29 cellular contexts compared by ENCODE assay signal in genomic region chr1:4699724-4700301, GRCh38. TPM values are rescaled to one million over a fixed set of nuclear protein-coding genes. Genes with fewer than 3 reads are reported as not detected.
A peak's percentile ranks its signal among the peaks of the same experiment; 100 is the strongest.
DNase-seq lines count a peak whose midpoint lies in the region; ATAC-seq, FAIRE-seq and TF ChIP-seq lines count a peak whose summit lies in the region.
"Had no signal": no experiment of that assay in that cellular context is flagged by ENCODE, and none has a peak within 500 bp of the region (broad histone marks: within the 10 kb centered on the region; RNA-seq: fewer than 3 reads in every experiment).

No MANE protein-coding gene starts in this region.

- no peak overlapping the region for H2BK5ac ChIP-seq in mesenchymal stem cell (ENCODE audit: low read depth, low read length, poor library complexity, severe bottlenecking)

- DNase-seq in AG20443 (ENCODE audit: low spot score) = peak; percentile 29
- peak; percentile 37 for DNase-seq in H7
- no peak for DNase-seq in K562 (ENCODE audit: extremely low read depth in 1 of 4, low spot score in 3 of 4)
- DNase-seq in mesenchymal stem cell = no peak
- DNase-seq in MM.1S = no peak
- no peak for DNase-seq in activated T-cell treated with anti-CD3 and anti-CD28 coated beads, Interleukin-2, amount 50 U/mL, for 72 hours
- DNase-seq: ACHN; activated CD4-positive, alpha-beta T cell treated with anti-CD3 and anti-CD28 coated beads, Interleukin-2, amount 50 U/mL, for 1 hour; activated CD8-positive, alpha-beta memory T cell treated with anti-CD3 and anti-CD28 coated beads, Interleukin-2, amount 10 ng/mL, durations not matched to agents 7 days and 5 days; cerebellar nuclear complex; effector CD4-positive, alpha-beta T cell; foreskin keratinocyte; KG1; MV-4-11; naive B cell; NCI-H2171 treated with DMSO at 0.1 percent for 48 hours; retina; stimulated activated CD4-positive, alpha-beta T cell treated with anti-CD3 and anti-CD28 coated beads, Interleukin-2, amount 100 ng/mL, for 24 hours; T-helper 9 cell had no signal

- FAIRE-seq in K562 (lab: Jason Lieb, UNC) = no peak
- FAIRE-seq: D721Med, H1 had no signal

- H3K27me3 ChIP-seq in H7 (ENCODE audit: control insufficient read depth, insufficient read depth, low read length) (no peaks in the 10 kb centered on the region), K562 (ENCODE audit: control insufficient read depth in 2 of 2, insufficient read depth in 2 of 2, low read length in 2 of 2) (peaks cover 0 to 22% of the 10 kb centered on the region in 2 experiments; a peak in 2 of 5 replicates), mesenchymal stem cell (ENCODE audit: control insufficient read depth in 1 of 2, insufficient read depth in 1 of 2, low read length in 2 of 2) (no peaks in the 10 kb centered on the region), MM.1S (replicated peaks; ENCODE audit: insufficient read depth, low read length) (peaks cover 78% of the 10 kb centered on the region)
- H3K27me3 ChIP-seq: foreskin keratinocyte had no signal

- H3K36me3 ChIP-seq in H7 (replicated peaks; ENCODE audit: control insufficient read depth, insufficient read depth, low read length) = no peaks in the 10 kb centered on the region
- H3K36me3 ChIP-seq in K562 (ENCODE audit: control insufficient read depth, insufficient read depth, low read length) = no peaks in the 10 kb centered on the region
- no peaks in the 10 kb centered on the region for H3K36me3 ChIP-seq in mesenchymal stem cell (ENCODE audit: control insufficient read depth in 1 of 2, insufficient read depth in 2 of 2, low read depth in 1 of 2, low read length in 2 of 2)
- no peaks in the 10 kb centered on the region for H3K36me3 ChIP-seq in MM.1S (replicated peaks; ENCODE audit: insufficient read depth, low read length)
- H3K36me3 ChIP-seq: thoracic aorta had no signal

- TF ChIP-seq CTCF in K562 (IDR thresholded peaks at IDR 0.05 in 2 of 3, conservative IDR thresholded peaks at IDR 0.05 in 1 of 3; ENCODE audit: insufficient read depth in 2 of 3, low read depth in 1 of 3, low read length in 3 of 3) = no peak
- no peak for TF ChIP-seq CTCF in MM.1S (IDR thresholded peaks at IDR 0.05; ENCODE audit: low read length)

- H4K20me1 ChIP-seq in K562 (replicated peaks; ENCODE audit: control insufficient read depth, insufficient read depth, low read length) (0 out of 2 replicates have a peak, but pooled peaks cover 4% of the 10 kb centered on the region), MM.1S (ENCODE audit: insufficient read depth, low read length) (no peaks in the 10 kb centered on the region)

- 4% methylated on average over 13 of the region's 13 CpGs for WGBS in K562 (ENCODE audit: insufficient coverage, low coverage, missing lambda C conversion rate)
- 86% methylated on average over 13 of the region's 13 CpGs for WGBS in mesenchymal stem cell

- H3K4me1 ChIP-seq in K562 (replicated peaks in 1 of 2; ENCODE audit: control insufficient read depth in 2 of 2, insufficient read depth in 2 of 2, low read length in 2 of 2) = no peaks in the 10 kb centered on the region
- no peaks in the 10 kb centered on the region for H3K4me1 ChIP-seq in mesenchymal stem cell (ENCODE audit: control insufficient read depth, insufficient read depth, low read depth, low read length)
- H3K4me1 ChIP-seq in MM.1S (ENCODE audit: low read length) = no peaks in the 10 kb centered on the region

- H2BK15ac ChIP-seq in mesenchymal stem cell (ENCODE audit: low read depth, poor library complexity, severe bottlenecking) = no peak overlapping the region

- no peaks in the 10 kb centered on the region for H3K9me2 ChIP-seq in MM.1S (replicated peaks; ENCODE audit: insufficient read depth, low read length)

- no peak overlapping the region for H3K18ac ChIP-seq in mesenchymal stem cell (ENCODE audit: low read depth in 1 of 2, low read length in 2 of 2)

- H3K79me2 ChIP-seq in K562 (ENCODE audit: control insufficient read depth, insufficient read depth, low read length) = no peaks in the 10 kb centered on the region
- H3K79me2 ChIP-seq in MM.1S (ENCODE audit: low read length) = no peaks in the 10 kb centered on the region

- no peak overlapping the region for H3K27ac Mint-ChIP-seq in activated T-cell treated with anti-CD3 and anti-CD28 coated beads, Interleukin-2, amount 50 U/mL, for 72 hours
- H3K27ac Mint-ChIP-seq: activated CD8-positive, alpha-beta memory T cell treated with anti-CD3 and anti-CD28 coated beads, Interleukin-2, amount 10 ng/mL, durations not matched to agents 7 days and 5 days; activated naive CD4-positive, alpha-beta T cell treated with anti-CD3 and anti-CD28 coated beads, Interleukin-2, amount 50 U/mL, for 24 hours; activated T-helper 1 cell treated with anti-CD3 and anti-CD28 coated beads, Interleukin-12 subunit alpha, Interleukin-12 subunit beta, Interleukin-2, Interleukin-4 antibody, amounts not matched to agents 30 ng/mL and 10 ng/mL and 1 ng/mL, durations not matched to agents 14 hours and 24 hours and 36 hours; naive B cell had no signal

- TF ChIP-seq RAD21 in K562 (CRISPR knock-in tag; conservative IDR thresholded peaks at IDR 0.05 in 1 of 2, IDR thresholded peaks at IDR 0.05 in 1 of 2) = no peak

- TF ChIP-seq POLR2A in K562 (conservative IDR thresholded peaks at IDR 0.05) = no peak

- H3K27ac ChIP-seq in K562 (ENCODE audit: extremely low read depth, low read depth, low read length) (no peak overlapping the region), mesenchymal stem cell (ENCODE audit: low read length, poor library complexity, severe bottlenecking) (no peak overlapping the region), MM.1S (ENCODE audit: low read length) (no peak overlapping the region)
- H3K27ac ChIP-seq: thoracic aorta had no signal

- POLR2A ChIA-PET in K562 (lab: Yijun Ruan, JAX) = interaction anchor here (0.7 kb wide), 1 partner anchor 11 kb away, joined by 3 read pairs; no protein-coding TSS in a partner anchor

- no peaks in the 10 kb centered on the region for H3K36me3 Mint-ChIP-seq in activated T-cell treated with anti-CD3 and anti-CD28 coated beads, Interleukin-2, amount 50 U/mL, for 72 hours (ENCODE audit: insufficient read depth in 2 of 2)
- H3K36me3 Mint-ChIP-seq: activated CD8-positive, alpha-beta memory T cell treated with anti-CD3 and anti-CD28 coated beads, Interleukin-2, amount 10 ng/mL, durations not matched to agents 7 days and 5 days; activated naive CD4-positive, alpha-beta T cell treated with anti-CD3 and anti-CD28 coated beads, Interleukin-2, amount 50 U/mL, for 24 hours had no signal

- no peaks in the 10 kb centered on the region for H3K4me1 Mint-ChIP-seq in activated T-cell treated with anti-CD3 and anti-CD28 coated beads, Interleukin-2, amount 50 U/mL, for 72 hours (ENCODE audit: low read depth)
- H3K4me1 Mint-ChIP-seq: activated CD8-positive, alpha-beta memory T cell treated with anti-CD3 and anti-CD28 coated beads, Interleukin-2, amount 10 ng/mL, durations not matched to agents 7 days and 5 days; activated naive CD4-positive, alpha-beta T cell treated with anti-CD3 and anti-CD28 coated beads, Interleukin-2, amount 50 U/mL, for 24 hours; naive B cell had no signal

- H3K23ac ChIP-seq in mesenchymal stem cell (ENCODE audit: low read length in 2 of 2) = no peak overlapping the region

- H3K9ac ChIP-seq in K562 (ENCODE audit: insufficient read depth in 1 of 2, low read depth in 2 of 2, low read length in 2 of 2) (no peak overlapping the region), mesenchymal stem cell (ENCODE audit: low read length) (peak overlapping the region; percentile 49), MM.1S (ENCODE audit: low read length) (no peak overlapping the region)

- H2AK5ac ChIP-seq in mesenchymal stem cell (ENCODE audit: low read length, severe bottlenecking) = no peak overlapping the region

- H3K4ac ChIP-seq in mesenchymal stem cell (ENCODE audit: low read depth in 1 of 2, low read length in 2 of 2) = no peak overlapping the region

- H3K4me3 ChIP-seq in H7 (ENCODE audit: insufficient read depth, low read depth, low read length) (no peak overlapping the region), K562 (no peak overlapping the region), mesenchymal stem cell (ENCODE audit: insufficient read depth in 1 of 2, low read depth in 1 of 2, low read length in 2 of 2) (peak overlapping the region in 1 of 2 experiments; percentile 40), MM.1S (ENCODE audit: low read length) (no peak overlapping the region)
- H3K4me3 ChIP-seq: smooth muscle cell, thoracic aorta had no signal

- TF ChIP-seq EP300 in K562 (IDR thresholded peaks at IDR 0.05; ENCODE audit: low read length) = no peak

- H2AFZ ChIP-seq in K562 (ENCODE audit: low read depth, low read length) = no peak overlapping the region
- no peak overlapping the region for H2AFZ ChIP-seq in mesenchymal stem cell (ENCODE audit: low read depth, low read length)
- no peak overlapping the region for H2AFZ ChIP-seq in MM.1S (ENCODE audit: low read length)

- CTCF ChIA-PET in K562 (lab: Yijun Ruan, JAX; ENCODE audit: low intra/inter-chr PET ratio) = no interaction called here

- H3K4me3 Mint-ChIP-seq in activated T-cell treated with anti-CD3 and anti-CD28 coated beads, Interleukin-2, amount 50 U/mL, for 72 hours = no peak overlapping the region
- H3K4me3 Mint-ChIP-seq: activated CD8-positive, alpha-beta memory T cell treated with anti-CD3 and anti-CD28 coated beads, Interleukin-2, amount 10 ng/mL, durations not matched to agents 7 days and 5 days; activated naive CD4-positive, alpha-beta T cell treated with anti-CD3 and anti-CD28 coated beads, Interleukin-2, amount 50 U/mL, for 24 hours; activated T-helper 1 cell treated with anti-CD3 and anti-CD28 coated beads, Interleukin-12 subunit alpha, Interleukin-12 subunit beta, Interleukin-2, Interleukin-4 antibody, amounts not matched to agents 30 ng/mL and 10 ng/mL and 1 ng/mL, durations not matched to agents 14 hours and 24 hours and 36 hours; naive B cell had no signal

- no peaks in the 10 kb centered on the region for H3F3A ChIP-seq in MM.1S (ENCODE audit: insufficient read depth, low read length)

- no TSS peak for BruUV-seq in K562 (replicated peaks; lab: Mats Ljungman, UMichigan)

- H4K8ac ChIP-seq in mesenchymal stem cell (ENCODE audit: low read length) = no peak overlapping the region

- H3K9me3 Mint-ChIP-seq in activated T-cell treated with anti-CD3 and anti-CD28 coated beads, Interleukin-2, amount 50 U/mL, for 72 hours = no peaks in the 10 kb centered on the region
- H3K9me3 Mint-ChIP-seq: activated naive CD4-positive, alpha-beta T cell treated with anti-CD3 and anti-CD28 coated beads, Interleukin-2, amount 50 U/mL, for 24 hours; activated T-helper 1 cell treated with anti-CD3 and anti-CD28 coated beads, Interleukin-12 subunit alpha, Interleukin-12 subunit beta, Interleukin-2, Interleukin-4 antibody, amounts not matched to agents 30 ng/mL and 10 ng/mL and 1 ng/mL, durations not matched to agents 14 hours and 24 hours and 36 hours had no signal

- H4K91ac ChIP-seq in mesenchymal stem cell (ENCODE audit: low read length) = no peak overlapping the region

- no peaks in the 10 kb centered on the region for H3K9me1 ChIP-seq in K562 (ENCODE audit: control insufficient read depth, insufficient read depth, low read length)

- H2BK12ac ChIP-seq in mesenchymal stem cell (ENCODE audit: low read length in 2 of 2) = no peak overlapping the region

- H3K14ac ChIP-seq in mesenchymal stem cell (ENCODE audit: low read length in 2 of 2) = no peak overlapping the region

- H3K79me1 ChIP-seq in mesenchymal stem cell (replicated peaks; ENCODE audit: low read length, poor library complexity, severe bottlenecking) = no peaks in the 10 kb centered on the region

- intact Hi-C loops in K562 (cut with micrococcal nuclease) = no loop called here

- H3K27me3 Mint-ChIP-seq in activated T-cell treated with anti-CD3 and anti-CD28 coated beads, Interleukin-2, amount 50 U/mL, for 72 hours (ENCODE audit: low read depth) = no peaks in the 10 kb centered on the region
- H3K27me3 Mint-ChIP-seq: activated CD8-positive, alpha-beta memory T cell treated with anti-CD3 and anti-CD28 coated beads, Interleukin-2, amount 10 ng/mL, durations not matched to agents 7 days and 5 days; activated naive CD4-positive, alpha-beta T cell treated with anti-CD3 and anti-CD28 coated beads, Interleukin-2, amount 50 U/mL, for 24 hours had no signal

- no peak overlapping the region for H3K4me2 ChIP-seq in K562 (ENCODE audit: insufficient read depth, low read length)
- H3K4me2 ChIP-seq in mesenchymal stem cell (ENCODE audit: low read length, poor library complexity, severe bottlenecking) = no peak overlapping the region
- H3K4me2 ChIP-seq in MM.1S (ENCODE audit: low read depth, low read length) = no peak overlapping the region
- H3K4me2 ChIP-seq: smooth muscle cell had no signal

- in situ Hi-C loops in K562 (cut with MboI) = no loop called here

- H3K9me3 ChIP-seq in K562 (replicated peaks; ENCODE audit: control insufficient read depth, insufficient read depth, low read depth, low read length) (no peaks in the 10 kb centered on the region), mesenchymal stem cell (ENCODE audit: control insufficient read depth, low read length) (no peaks in the 10 kb centered on the region), MM.1S (replicated peaks; ENCODE audit: insufficient read depth, low read length) (no peaks in the 10 kb centered on the region)
- H3K9me3 ChIP-seq: thoracic aorta had no signal

- no peak overlapping the region for H2BK120ac ChIP-seq in mesenchymal stem cell (ENCODE audit: low read depth, low read length)

- ATAC-seq in K562 = no peak
- no peak for ATAC-seq in HG02852 (IDR thresholded peaks at IDR 0.05; ENCODE audit: unreplicated experiment)
- no peak for ATAC-seq in activated T-cell treated with anti-CD3 and anti-CD28 coated beads, Interleukin-2, amount 50 U/mL, for 72 hours (replicated peaks in 1 of 2)
- no peak for ATAC-seq in GM21717 (IDR thresholded peaks at IDR 0.05; ENCODE audit: unreplicated experiment)
- ATAC-seq: activated CD8-positive, alpha-beta memory T cell treated with anti-CD3 and anti-CD28 coated beads, Interleukin-2, amount 10 ng/mL, durations not matched to agents 7 days and 5 days; left lobe of liver had no signal

RNA-seq across cellular contexts. Expression of gene AJAP1, which starts 45.4 kb away (rescaled TPM):
- 13.2 and 15.1 TPM in 2 replicates for total RNA-seq in H7 (2014; rRNA removed; shearing (Covaris generic))
- total RNA-seq in K562 (2011; cell fraction: chromatin; rRNA removed; ENCODE audit: low replicate concordance) = not detected in 2 replicates
- not detected in 2 replicates for total RNA-seq in K562 (2011; cell fraction: nucleolus; rRNA removed)
- not detected in 2 replicates for total RNA-seq in K562 (2011; cell fraction: nucleoplasm; rRNA removed)
- total RNA-seq in K562 (2014; rRNA removed) (not detected in 2 replicates), K562 (2014; rRNA removed; fragmentation: Illumina TruSeq; extraction: Trizol) (not detected in 2 replicates), K562 (2015; rRNA removed; fragmentation: Illumina TruSeq; extraction: Trizol) (not detected in 2 replicates), K562 (2021) (not detected in 2 replicates)
- polyA plus RNA-seq in K562 (2011; rRNA removed) (not detected in 2 replicates), K562 (2014; fragmentation: Illumina TruSeq; extraction: Trizol) (not detected in 2 replicates), K562 (2014; fragmentation: Nextera tagmentation; extraction: Ambion mirVana) (not detected), K562 (2014; rRNA removed) (not detected in 2 replicates)
- polyA plus RNA-seq in K562 (2011; cell fraction: cytosol; rRNA removed) = not detected in 2 replicates
- polyA plus RNA-seq in K562 (2011; cell fraction: nucleus; rRNA removed) = not detected in 2 replicates
- polyA plus RNA-seq in K562 (2012) = not detected in 2 replicates
- not detected in 2 replicates for polyA minus RNA-seq in K562 (2011; rRNA and poly(A)+ RNA removed)
- polyA minus RNA-seq in K562 (2011; cell fraction: cytosol; rRNA and poly(A)+ RNA removed) = not detected in 2 replicates
- polyA minus RNA-seq in K562 (2011; cell fraction: nucleus; rRNA and poly(A)+ RNA removed) = not detected in 2 replicates
- polyA plus RNA-seq in mesenchymal stem cell (2013, experiment 1 of 2) = not detected
- polyA plus RNA-seq in mesenchymal stem cell (2013, experiment 2 of 2) = not detected
- total RNA-seq in activated T-cell treated with anti-CD3 and anti-CD28 coated beads, Interleukin-2, amount 50 U/mL, for 72 hours = under 1 TPM; 0.05 to 0.46 TPM
- total RNA-seq: activated CD8-positive, alpha-beta memory T cell treated with anti-CD3 and anti-CD28 coated beads, Interleukin-2, amount 10 ng/mL, durations not matched to agents 7 days and 5 days; activated T-helper 1 cell treated with anti-CD3 and anti-CD28 coated beads, Interleukin-12 subunit alpha, Interleukin-12 subunit beta, Interleukin-2, Interleukin-4 antibody, amounts not matched to agents 30 ng/mL and 10 ng/mL and 1 ng/mL, durations not matched to agents 14 hours and 24 hours and 36 hours; HT-29 had no signal

Comparison
In these comparisons a context has a peak if more than half of its experiments do, and no peak if none do; other contexts are left out.
1. DNase-seq: peak in AG20443 (single experiment) and H7 (single experiment); none in K562 (0 of 4), mesenchymal stem cell (single experiment), MM.1S (single experiment) and activated T-cell treated with anti-CD3 and anti-CD28 coated beads, Interleukin-2, amount 50 U/mL, for 72 hours (0 of 2).